In genomic region chr9:30913331-30913730, GRCh38 we compare ENCODE assay signal across 19 cellular contexts.
DNase-seq lines count a peak whose midpoint lies in the region; ATAC-seq and TF ChIP-seq lines count a peak whose summit lies in the region.
"Had no signal": no experiment of that assay in that cellular context is flagged by ENCODE, and none has a peak within 500 bp of the region (broad histone marks: within the 10 kb centered on the region; RNA-seq: fewer than 3 reads in every experiment).

No MANE protein-coding gene starts in this region.

- POLR2A ChIA-PET in A673 (lab: Charles Lee; ENCODE audit: low non-redundant PET) (no interaction called here), WTC11 (lab: Charles Lee) (interaction anchor here (0.7 kb wide), 1 partner anchor 487 kb away, joined by 3 read pairs; no protein-coding TSS in a partner anchor)

- H3K4me3 Mint-ChIP-seq in WTC11: no peak overlapping the region
- H3K4me3 Mint-ChIP-seq in activated naive CD4-positive, alpha-beta T cell treated with anti-CD3 and anti-CD28 coated beads for 36 hours: no peak overlapping the region
- H3K4me3 Mint-ChIP-seq: CD4-positive, alpha-beta T cell had no signal

- in situ Hi-C loops in HAP-1 (cut with MboI; ENCODE audit: low sequenced_read_pairs): no loop called here

- H3K36me3 ChIP-seq in A673 (ENCODE audit: insufficient read depth, low read length, poor library complexity, severe bottlenecking) (no peaks in the 10 kb centered on the region), HAP-1 (replicated peaks) (no peaks in the 10 kb centered on the region; the same call in 1 of the 2 replicates), iPS-18a (ENCODE audit: control insufficient read depth, low read depth, low read length) (no peaks in the 10 kb centered on the region), sigmoid colon (no peaks in the 10 kb centered on the region)

- peaks cover 9% of the 10 kb centered on the region for H3K9me3 Mint-ChIP-seq in WTC11
- no peaks in the 10 kb centered on the region for H3K9me3 Mint-ChIP-seq in activated naive CD4-positive, alpha-beta T cell treated with anti-CD3 and anti-CD28 coated beads for 36 hours

- H3K27me3 ChIP-seq in A673 (replicated peaks; ENCODE audit: insufficient read depth, low read depth, low read length, poor library complexity) (no peaks in the 10 kb centered on the region), HAP-1 (ENCODE audit: low read depth) (no peaks in the 10 kb centered on the region), iPS-18a (ENCODE audit: control insufficient read depth, insufficient read depth, low read length) (peaks cover 35% of the 10 kb centered on the region), sigmoid colon (no peaks in the 10 kb centered on the region)

- H3K4me1 Mint-ChIP-seq in WTC11: peaks cover 18% of the 10 kb centered on the region
- no peaks in the 10 kb centered on the region for H3K4me1 Mint-ChIP-seq in activated naive CD4-positive, alpha-beta T cell treated with anti-CD3 and anti-CD28 coated beads for 36 hours (ENCODE audit: low read depth)

- no peaks in the 10 kb centered on the region for H3K9me3 ChIP-seq in A673 (ENCODE audit: low read depth, low read length, poor library complexity, severe bottlenecking)
- peaks cover 11% of the 10 kb centered on the region; the same call in 1 of the 2 replicates for H3K9me3 ChIP-seq in HAP-1
- no peaks in the 10 kb centered on the region for H3K9me3 ChIP-seq in iPS-18a (ENCODE audit: control insufficient read depth, low read depth, low read length)
- H3K9me3 ChIP-seq in sigmoid colon: no peaks in the 10 kb centered on the region
- H3K9me3 ChIP-seq: Caco-2 had no signal

- H3K36me3 Mint-ChIP-seq in WTC11: peaks cover 7% of the 10 kb centered on the region
- H3K36me3 Mint-ChIP-seq in activated naive CD4-positive, alpha-beta T cell treated with anti-CD3 and anti-CD28 coated beads for 36 hours (ENCODE audit: low read depth): no peaks in the 10 kb centered on the region

- TF ChIP-seq CTCF in A673 (conservative IDR thresholded peaks at IDR 0.05; ENCODE audit: low read depth, low read length): no peak
- no peak for TF ChIP-seq CTCF in WTC11 (IDR thresholded peaks at IDR 0.05)
- TF ChIP-seq CTCF in sigmoid colon (IDR thresholded peaks at IDR 0.05): no peak

- no peaks in the 10 kb centered on the region for H3K4me1 ChIP-seq in A673 (ENCODE audit: insufficient read depth, low read length, poor library complexity, severe bottlenecking)
- peaks cover 14% of the 10 kb centered on the region for H3K4me1 ChIP-seq in HAP-1
- peaks cover 13% of the 10 kb centered on the region for H3K4me1 ChIP-seq in iPS-18a (ENCODE audit: control insufficient read depth, low read depth, low read length)
- no peaks in the 10 kb centered on the region for H3K4me1 ChIP-seq in sigmoid colon
- H3K4me1 ChIP-seq: Caco-2 had no signal

- 56 to 64% methylated on average over 3 of the region's 3 CpGs for WGBS in sigmoid colon, 2 donors

- peaks cover 81% of the 10 kb centered on the region for H3K27me3 Mint-ChIP-seq in WTC11 (ENCODE audit: low read depth)
- H3K27me3 Mint-ChIP-seq in activated naive CD4-positive, alpha-beta T cell treated with anti-CD3 and anti-CD28 coated beads for 36 hours (ENCODE audit: low read depth): no peaks in the 10 kb centered on the region
- H3K27me3 Mint-ChIP-seq: CD4-positive, alpha-beta T cell had no signal

- ATAC-seq in WTC11: peak; percentile 100

- TF ChIP-seq POLR2A in sigmoid colon (IDR thresholded peaks at IDR 0.05): no peak

- no peak overlapping the region for H3K27ac ChIP-seq in A673 (ENCODE audit: low read depth, low read length, poor library complexity, severe bottlenecking)
- no peak overlapping the region for H3K27ac ChIP-seq in iPS-18a (ENCODE audit: low read length)
- H3K27ac ChIP-seq in sigmoid colon: no peak overlapping the region
- H3K27ac ChIP-seq: SK-N-MC had no signal

- no peak overlapping the region for H3K27ac Mint-ChIP-seq in WTC11
- no peak overlapping the region for H3K27ac Mint-ChIP-seq in activated naive CD4-positive, alpha-beta T cell treated with anti-CD3 and anti-CD28 coated beads for 36 hours
- H3K27ac Mint-ChIP-seq: CD4-positive, alpha-beta T cell had no signal

- no peak overlapping the region for H3K4me3 ChIP-seq in A673 (ENCODE audit: low read depth, low read length, poor library complexity, severe bottlenecking)
- no peak overlapping the region for H3K4me3 ChIP-seq in HAP-1
- peak overlapping the region; percentile 22 for H3K4me3 ChIP-seq in iPS-18a (ENCODE audit: low read length)
- no peak overlapping the region for H3K4me3 ChIP-seq in sigmoid colon
- H3K4me3 ChIP-seq: SK-N-MC had no signal

- intact Hi-C loops in A673 (cut with micrococcal nuclease; ENCODE audit: unreplicated experiment) (no loop called here), sigmoid colon (cut with DNase I) (no loop called here)
- intact Hi-C loops in activated naive CD4-positive, alpha-beta T cell treated with anti-CD3 and anti-CD28 coated beads for 36 hours (cut with micrococcal nuclease): no loop called here

- no peak for TF ChIP-seq EP300 in sigmoid colon (IDR thresholded peaks at IDR 0.05)

- CTCF ChIA-PET in A673 (lab: Charles Lee) (interaction anchor here (0.7 kb wide), 1 partner anchor 12 kb away, joined by 8 read pairs; no protein-coding TSS in a partner anchor), WTC11 (lab: Charles Lee) (no interaction called here)
- CTCF ChIA-PET in activated naive CD4-positive, alpha-beta T cell treated with anti-CD3 and anti-CD28 coated beads for 36 hours (lab: Charles Lee): no interaction called here

- no TSS peak for BruUV-seq in A673 (replicated peaks; lab: Mats Ljungman, UMichigan)

- DNase-seq in A673 (ENCODE audit: low spot score): peak; percentile 2
- peak; percentile 87 to 97 for DNase-seq in HAP-1 (ENCODE audit: low spot score in 2 of 2)
- peak; percentile 42 for DNase-seq in WTC11 (ENCODE audit: low spot score)
- no peak for DNase-seq in activated naive CD4-positive, alpha-beta T cell treated with Interleukin-2 at 50 U/mL for 16 hours
- no peak for DNase-seq in activated naive CD4-positive, alpha-beta T cell treated with anti-CD3 and anti-CD28 coated beads for 36 hours
- no peak for DNase-seq in sigmoid colon
- DNase-seq in NK-92 treated with Interleukin-12 subunit alpha and Interleukin-12 subunit beta, amount 100 ng/mL, for 24 hours (lab: John Stamatoyannopoulos, UW): no peak
- DNase-seq: Caco-2; CD4-positive, alpha-beta T cell; GDM1; KG1; MV-4-11; NCI-H187 treated with DMSO at 0.1 percent for 48 hours; NCI-H446; NCI-H526 treated with DMSO at 0.1 percent for 48 hours; OCI-M1; SHP77 had no signal

- H3K9ac ChIP-seq in iPS-18a (ENCODE audit: low read length): no peak overlapping the region

TF ChIP-seq in WTC11, 78 proteins besides CTCF, POLR2A, EP300 and RAD21 (continues in another document):
- TF ChIP-seq ZBTB43 (CRISPR knock-in tag; IDR thresholded peaks at IDR 0.05) (no peak), AR (CRISPR knock-in tag; IDR thresholded peaks at IDR 0.05) (no peak), ZSCAN18 (CRISPR knock-in tag; IDR thresholded peaks at IDR 0.05) (no peak), E2F1 (CRISPR knock-in tag; IDR thresholded peaks at IDR 0.05) (no peak)

Comparison
In these comparisons a context has a peak if more than half of its experiments do, and no peak if none do; other contexts are left out.
1. DNase-seq: peak in A673 (single experiment), HAP-1 (2 of 2) and WTC11 (single experiment); none in activated naive CD4-positive, alpha-beta T cell treated with Interleukin-2 at 50 U/mL for 16 hours (single experiment), activated naive CD4-positive, alpha-beta T cell treated with anti-CD3 and anti-CD28 coated beads for 36 hours (single experiment), sigmoid colon (single experiment) and NK-92 treated with Interleukin-12 subunit alpha and Interleukin-12 subunit beta, amount 100 ng/mL, for 24 hours (single experiment).